In the genomic region with DNA sequence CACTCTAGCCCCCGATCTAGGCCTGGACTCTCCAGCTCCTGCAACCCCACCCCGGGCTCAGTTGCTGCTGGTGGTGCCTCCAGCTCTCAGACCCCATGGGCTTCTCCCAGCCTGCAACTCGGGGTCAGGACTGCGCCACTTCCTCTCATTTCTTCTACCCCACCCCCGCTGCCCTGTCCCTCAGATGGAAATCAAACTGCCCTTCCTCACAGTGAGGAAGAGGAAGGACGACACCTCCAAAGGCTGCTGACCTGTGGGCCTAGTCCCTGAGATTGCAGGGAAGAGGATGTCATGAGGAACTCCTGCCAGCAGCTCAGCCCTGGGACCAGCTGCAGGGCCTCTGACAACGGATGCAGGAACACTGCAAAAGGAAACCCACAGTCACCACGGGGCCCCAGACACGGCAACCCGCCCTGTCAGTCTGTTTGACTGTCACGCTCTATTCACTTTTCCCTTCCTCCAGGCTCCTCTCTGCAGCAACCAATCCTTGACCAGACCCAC, we compare ENCODE assay signal across 8 cellular contexts.
DNase-seq lines count a peak whose midpoint lies in the region; ATAC-seq and TF ChIP-seq lines count a peak whose summit lies in the region.

No MANE protein-coding gene starts in this region.

- H3K27me3 ChIP-seq in rectal smooth muscle tissue (ENCODE audit: control insufficient read depth, insufficient read depth, low read length): no peaks in the 10 kb centered on the region

- no peak overlapping the region for H3K9ac ChIP-seq in rectal smooth muscle tissue (ENCODE audit: low read length)

- TF ChIP-seq POLR2A in erythroblast (IDR thresholded peaks at IDR 0.05; ENCODE audit: low read length): no peak

- DNase-seq in GM19238 (ENCODE audit: insufficient read length, low spot score): peak; percentile 73
- peak; percentile 70 for DNase-seq in activated CD4-positive, alpha-beta T cell treated with anti-CD3 and anti-CD28 coated beads for 48 hours
- DNase-seq in erythroblast (lab: John Stamatoyannopoulos, UW): peak; percentile 67 to 78
- no peak for DNase-seq in NCI-H128 (lab: John Stamatoyannopoulos, UW; ENCODE audit: unreplicated experiment)
- no peak for DNase-seq in SW480 (ENCODE audit: low spot score)
- DNase-seq in ecto neural progenitor cell (ENCODE audit: low spot score): no peak

- H3K4me1 ChIP-seq in rectal smooth muscle tissue (ENCODE audit: control insufficient read depth, insufficient read depth, low read length): peaks cover 78% of the 10 kb centered on the region

- peak overlapping the region; percentile 79 for H3K27ac ChIP-seq in rectal smooth muscle tissue (ENCODE audit: low read depth, low read length)

- peak; percentile 57 for ATAC-seq in HG03521 (IDR thresholded peaks at IDR 0.05; ENCODE audit: unreplicated experiment)

- peak overlapping the region; percentile 9 for H3K4me3 ChIP-seq in rectal smooth muscle tissue (ENCODE audit: low read length)

- peaks cover 10% of the 10 kb centered on the region for H3K36me3 ChIP-seq in rectal smooth muscle tissue (ENCODE audit: control insufficient read depth, insufficient read depth, low read length)

Comparison
In these comparisons a context has a peak if more than half of its experiments do, and no peak if none do; other contexts are left out.
1. DNase-seq: peak in GM19238 (single experiment), activated CD4-positive, alpha-beta T cell treated with anti-CD3 and anti-CD28 coated beads for 48 hours (single experiment) and erythroblast (2 of 2); none in NCI-H128 (single experiment), SW480 (single experiment) and ecto neural progenitor cell (single experiment).